Comparison of ENCODE assay signal across 26 cellular contexts in the genomic region with DNA sequence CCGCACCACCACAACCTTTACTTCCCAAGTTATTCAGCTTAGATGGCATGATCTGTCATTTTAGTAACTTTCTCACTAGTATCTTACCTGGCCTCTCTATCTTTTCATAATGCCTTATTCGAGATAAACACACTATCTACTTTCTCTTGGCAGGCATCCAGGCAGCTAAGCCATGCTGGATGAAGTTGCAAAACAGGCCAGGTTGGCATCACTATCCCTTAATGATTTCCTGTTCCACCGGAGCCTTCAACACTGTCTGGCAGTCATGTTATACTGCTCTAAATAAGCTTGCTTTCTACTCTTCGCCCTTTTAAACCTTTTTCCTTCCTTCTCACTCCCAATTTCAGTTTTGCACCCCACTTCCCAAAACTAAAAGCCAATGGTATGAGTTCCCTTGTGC. TPM values are rescaled to one million over a fixed set of nuclear protein-coding genes. Genes with fewer than 3 reads are reported as not detected.
DNase-seq lines count a peak whose midpoint lies in the region; FAIRE-seq and TF ChIP-seq lines count a peak whose summit lies in the region.
"Had no signal": no experiment of that assay in that cellular context is flagged by ENCODE, and none has a peak within 500 bp of the region (broad histone marks: within the 10 kb centered on the region; RNA-seq: fewer than 3 reads in every experiment).

No MANE protein-coding gene starts in this region.

- DNase-seq in NCI-H1417 (lab: John Stamatoyannopoulos, UW), result peak in 2 of 3 experiments; percentile 8 to 15
- no peak for DNase-seq in NCI-H1417 treated with DMSO at 0.1 percent for 48 hours (lab: John Stamatoyannopoulos, UW)
- DNase-seq in NCI-H2029 (lab: John Stamatoyannopoulos, UW), result peak; percentile 61
- peak; percentile 15 for DNase-seq in amniotic epithelial cell (ENCODE audit: low read depth)
- DNase-seq in small intestine, result peak; percentile 46
- no peak for DNase-seq in GM13976 (ENCODE audit: low spot score)
- DNase-seq in activated effector memory CD4-positive, alpha-beta T cell treated with Interleukin-2 at 50 U/mL for 16 hours, result no peak
- no peak for DNase-seq in nephron progenitor cell
- DNase-seq: activated CD4-positive, alpha-beta T cell treated with anti-CD3 and anti-CD28 coated beads for 48 hours; activated CD8-positive, alpha-beta memory T cell treated with anti-CD3 and anti-CD28 coated beads, Interleukin-2, amount 10 ng/mL, durations not matched to agents 7 days and 5 days; activated naive CD8-positive, alpha-beta T cell treated with anti-CD3 and anti-CD28 coated beads, Interleukin-2, amount 10 ng/mL, durations not matched to agents 7 days and 5 days; BE2C; brain microvascular endothelial cell; Caco-2; endodermal cell; head of caudate nucleus; NCI-H1694; NCI-H524 treated with DMSO at 0.1 percent for 48 hours; SHP77; stimulated activated CD4-positive, alpha-beta T cell treated with anti-CD3 and anti-CD28 coated beads, Interleukin-2, amount 100 ng/mL, for 48 hours; stimulated activated naive CD8-positive, alpha-beta T cell treated with anti-CD3 and anti-CD28 coated beads, Interleukin-15, Interleukin-2, amounts not matched to agents 100 U/mL and 50 U/mL, for 24 hours had no signal

- no peak overlapping the region for H3K27ac ChIP-seq in small intestine (ENCODE audit: low read depth in 1 of 2, low read length in 1 of 2)
- H3K27ac ChIP-seq: brain microvascular endothelial cell, coronary artery, tibial nerve had no signal

- FAIRE-seq in small intestine (lab: Jason Lieb, UNC), result no peak
- FAIRE-seq: A204.1, TTC549 had no signal

- 9 to 41% (median 15%) methylated on average over 4 of the region's 4 CpGs for WGBS in small intestine, 3 donors

- no peaks in the 10 kb centered on the region for H3K36me3 Mint-ChIP-seq in nephron progenitor cell (ENCODE audit: low read depth)
- H3K36me3 Mint-ChIP-seq: activated CD8-positive, alpha-beta memory T cell treated with anti-CD3 and anti-CD28 coated beads, Interleukin-2, amount 10 ng/mL, durations not matched to agents 7 days and 5 days; activated naive CD8-positive, alpha-beta T cell treated with anti-CD3 and anti-CD28 coated beads, Interleukin-2, amount 10 ng/mL, durations not matched to agents 7 days and 5 days had no signal

- H3K9me3 Mint-ChIP-seq in nephron progenitor cell, result peaks cover 18% of the 10 kb centered on the region
- H3K9me3 Mint-ChIP-seq: activated naive CD8-positive, alpha-beta T cell treated with anti-CD3 and anti-CD28 coated beads, Interleukin-2, amount 10 ng/mL, durations not matched to agents 7 days and 5 days had no signal

- peaks cover 5% of the 10 kb centered on the region for H3K27me3 Mint-ChIP-seq in nephron progenitor cell (ENCODE audit: low read depth, poor library complexity)

- no peaks in the 10 kb centered on the region for H3K9me3 ChIP-seq in small intestine (ENCODE audit: control insufficient read depth, low read depth)
- H3K9me3 ChIP-seq: BE2C, Caco-2 had no signal

- H3K36me3 ChIP-seq in small intestine (ENCODE audit: control insufficient read depth in 2 of 2, insufficient read depth in 2 of 2, low read length in 2 of 2), result no peaks in the 10 kb centered on the region
- H3K36me3 ChIP-seq: BE2C, brain microvascular endothelial cell, tibial nerve had no signal

- no peaks in the 10 kb centered on the region for H3K4me1 ChIP-seq in small intestine (ENCODE audit: control insufficient read depth in 2 of 2, insufficient read depth in 1 of 2, low read depth in 1 of 2, low read length in 1 of 2)
- H3K4me1 ChIP-seq: BE2C, Caco-2, tibial nerve had no signal

- no peak overlapping the region for H3K27ac Mint-ChIP-seq in nephron progenitor cell
- H3K27ac Mint-ChIP-seq: activated CD8-positive, alpha-beta memory T cell treated with anti-CD3 and anti-CD28 coated beads, Interleukin-2, amount 10 ng/mL, durations not matched to agents 7 days and 5 days; activated naive CD8-positive, alpha-beta T cell treated with anti-CD3 and anti-CD28 coated beads, Interleukin-2, amount 10 ng/mL, durations not matched to agents 7 days and 5 days; endodermal cell had no signal

- no peak overlapping the region for H3K4me3 ChIP-seq in small intestine (ENCODE audit: low read depth in 1 of 2, low read length in 2 of 2)
- H3K4me3 ChIP-seq: coronary artery, smooth muscle cell, tibial nerve had no signal

- H3K4me3 Mint-ChIP-seq in nephron progenitor cell, result no peak overlapping the region
- H3K4me3 Mint-ChIP-seq: activated CD8-positive, alpha-beta memory T cell treated with anti-CD3 and anti-CD28 coated beads, Interleukin-2, amount 10 ng/mL, durations not matched to agents 7 days and 5 days; activated naive CD8-positive, alpha-beta T cell treated with anti-CD3 and anti-CD28 coated beads, Interleukin-2, amount 10 ng/mL, durations not matched to agents 7 days and 5 days; endodermal cell had no signal

- H3K4me1 Mint-ChIP-seq in nephron progenitor cell, result peaks cover 6% of the 10 kb centered on the region
- H3K4me1 Mint-ChIP-seq: activated CD8-positive, alpha-beta memory T cell treated with anti-CD3 and anti-CD28 coated beads, Interleukin-2, amount 10 ng/mL, durations not matched to agents 7 days and 5 days; activated naive CD8-positive, alpha-beta T cell treated with anti-CD3 and anti-CD28 coated beads, Interleukin-2, amount 10 ng/mL, durations not matched to agents 7 days and 5 days had no signal

- in situ Hi-C loops in GM13976 (cut with MboI; ENCODE audit: low sequenced_read_pairs, unreplicated experiment), result loop anchor here (25.0 kb wide), 1 partner anchor 734 kb away; no protein-coding TSS in a partner anchor

- H3K27me3 ChIP-seq in small intestine (ENCODE audit: control insufficient read depth in 2 of 2, insufficient read depth in 2 of 2, low read length in 2 of 2), result no peaks in the 10 kb centered on the region
- H3K27me3 ChIP-seq: brain microvascular endothelial cell had no signal

- TF ChIP-seq CTCF in GM13976 (IDR thresholded peaks at IDR 0.05; ENCODE audit: borderline replicate concordance, control extremely low read depth, extremely low read depth, insufficient read depth, missing control alignments) (no peak), nephron progenitor cell (IDR thresholded peaks at IDR 0.05) (no peak)

RNA-seq across cellular contexts. Expression of a gene that starts 12.0 kb away (rescaled TPM):
- polyA plus RNA-seq in small intestine, result under 1 TPM in 1 of 3 donors, not detected in 2; 0.42 TPM

Comparison
In these comparisons a context has a peak if more than half of its experiments do, and no peak if none do; other contexts are left out.
1. DNase-seq: peak in NCI-H1417 (2 of 3), NCI-H2029 (single experiment), amniotic epithelial cell (single experiment) and small intestine (single experiment); none in NCI-H1417 treated with DMSO at 0.1 percent for 48 hours (single experiment), GM13976 (single experiment), activated effector memory CD4-positive, alpha-beta T cell treated with Interleukin-2 at 50 U/mL for 16 hours (single experiment) and nephron progenitor cell (single experiment).